8 cellular contexts compared by ENCODE assay signal in genomic region chr10:17003151-17003550, GRCh38.
DNase-seq lines count a peak whose midpoint lies in the region; ATAC-seq and TF ChIP-seq lines count a peak whose summit lies in the region.

No MANE protein-coding gene starts in this region.

- in situ Hi-C loops in KBM-7 (cut with MboI; ENCODE audit: low pct_unique_long_range_greater_than_20kb, low sequenced_read_pairs) (no loop called here), GM13977 (cut with MboI; ENCODE audit: low pct_unique_long_range_greater_than_20kb, low sequenced_read_pairs, unreplicated experiment) (no loop called here)

- H3K4me3 ChIP-seq in fibroblast of mammary gland (ENCODE audit: control insufficient read depth, low read depth, low read length), result no peak overlapping the region

- no peak for TF ChIP-seq CTCF in fibroblast of mammary gland (conservative IDR thresholded peaks at IDR 0.05; ENCODE audit: control insufficient read depth, insufficient read depth, low read depth, low read length)
- TF ChIP-seq CTCF in GM13977 (IDR thresholded peaks at IDR 0.05; ENCODE audit: extremely low read depth, insufficient read depth, missing control alignments), result no peak

- DNase-seq in KBM-7, result peak; percentile 84
- DNase-seq in activated CD8-positive, alpha-beta memory T cell treated with anti-CD3 and anti-CD28 coated beads, Interleukin-2, amount 50 U/mL, for 4 hours, result peak; percentile 65
- DNase-seq in fibroblast of mammary gland (ENCODE audit: low read depth), result peak; percentile 96
- DNase-seq in stimulated activated CD4-positive, alpha-beta T cell treated with anti-CD3 and anti-CD28 coated beads, TNF-alpha, amount 100 ng/mL, for 24 hours (ENCODE audit: low read depth in 3 of 3), result peak; percentile 27 to 52 (median 46)
- no peak for DNase-seq in DMS153 (lab: John Stamatoyannopoulos, UW)
- DNase-seq in GM13977 (ENCODE audit: low spot score), result no peak
- DNase-seq in SW 1271 (lab: John Stamatoyannopoulos, UW), result no peak

- no peak for ATAC-seq in HG03571 (IDR thresholded peaks at IDR 0.05; ENCODE audit: unreplicated experiment)

Comparison
In these comparisons a context has a peak if more than half of its experiments do, and no peak if none do; other contexts are left out.
1. DNase-seq: peak in KBM-7 (single experiment), activated CD8-positive, alpha-beta memory T cell treated with anti-CD3 and anti-CD28 coated beads, Interleukin-2, amount 50 U/mL, for 4 hours (single experiment), fibroblast of mammary gland (single experiment) and stimulated activated CD4-positive, alpha-beta T cell treated with anti-CD3 and anti-CD28 coated beads, TNF-alpha, amount 100 ng/mL, for 24 hours (3 of 3); none in DMS153 (single experiment), GM13977 (single experiment) and SW 1271 (0 of 2).